Comparison of ENCODE assay signal across 18 cellular contexts in genomic region chrX:74529311-74529710, GRCh38.
DNase-seq lines count a peak whose midpoint lies in the region; TF ChIP-seq lines count a peak whose summit lies in the region.
"Had no signal": no experiment of that assay in that cellular context is flagged by ENCODE, and none has a peak within 500 bp of the region (broad histone marks: within the 10 kb centered on the region; RNA-seq: fewer than 3 reads in every experiment).

No MANE protein-coding gene starts in this region.

- peaks cover 7% of the 10 kb centered on the region for H3K9me3 Mint-ChIP-seq in osteocyte (ENCODE audit: unreplicated experiment)
- H3K9me3 Mint-ChIP-seq: CD4-positive, alpha-beta T cell; CD8-positive, alpha-beta T cell had no signal

- H3K9ac ChIP-seq in colonic mucosa (ENCODE audit: low read depth in 2 of 2, low read length in 2 of 2) = no peak overlapping the region
- H3K9ac ChIP-seq: BLaER1 treated with 17β-estradiol and CSF1 and Interleukin-3, amounts not matched to agents 10 nM and 100 nM had no signal

- peaks cover 2% of the 10 kb centered on the region for H3K4me1 Mint-ChIP-seq in osteocyte (ENCODE audit: unreplicated experiment)
- H3K4me1 Mint-ChIP-seq: B cell had no signal

- H3K36me3 Mint-ChIP-seq in osteocyte (ENCODE audit: unreplicated experiment) = peaks cover 4% of the 10 kb centered on the region
- H3K36me3 Mint-ChIP-seq: CD8-positive, alpha-beta T cell had no signal

- TF ChIP-seq CTCF in colonic mucosa (IDR thresholded peaks at IDR 0.05) (no peak), osteocyte (IDR thresholded peaks at IDR 0.05) (no peak)

- no peaks in the 10 kb centered on the region for H3K9me3 ChIP-seq in colonic mucosa
- H3K9me3 ChIP-seq: Caco-2 had no signal

- H3K27me3 Mint-ChIP-seq in osteocyte (ENCODE audit: unreplicated experiment) = no peaks in the 10 kb centered on the region
- H3K27me3 Mint-ChIP-seq: B cell; CD4-positive, alpha-beta T cell had no signal

- intact Hi-C loops in colonic mucosa (cut with DNase I) (no loop called here), cardiac septum (cut with DNase I) (no loop called here)

- H3K27me3 ChIP-seq in colonic mucosa = no peaks in the 10 kb centered on the region

- H3K36me3 ChIP-seq in colonic mucosa = no peaks in the 10 kb centered on the region

- DNase-seq in activated CD8-positive, alpha-beta memory T cell treated with anti-CD3 and anti-CD28 coated beads for 24 hours = peak; percentile 26
- no peak for DNase-seq in activated CD8-positive, alpha-beta memory T cell treated with anti-CD3 and anti-CD28 coated beads, Interleukin-2, amount 50 U/mL, for 48 hours
- peak; percentile 1 for DNase-seq in colonic mucosa
- peak; percentile 62 for DNase-seq in osteocyte (ENCODE audit: extremely low spot score, unreplicated experiment)
- no peak for DNase-seq in cardiac septum (ENCODE audit: low spot score)
- DNase-seq in AG08395 (ENCODE audit: low spot score) = no peak
- DNase-seq: 8988T; ACHN; AML-193; Caco-2; Calu3; CD4-positive, alpha-beta T cell; CD8-positive, alpha-beta T cell; DMS79 treated with DMSO at 0.1 percent for 48 hours; GF-D8 had no signal

- H3K4me3 ChIP-seq in colonic mucosa = no peak overlapping the region
- H3K4me3 ChIP-seq: BLaER1 treated with 17β-estradiol and CSF1 and Interleukin-3, amounts not matched to agents 10 nM and 100 nM had no signal

- no peak overlapping the region for H3K4me3 Mint-ChIP-seq in osteocyte (ENCODE audit: unreplicated experiment)
- H3K4me3 Mint-ChIP-seq: B cell; CD4-positive, alpha-beta T cell; CD8-positive, alpha-beta T cell had no signal

- no peak overlapping the region for H3K27ac ChIP-seq in colonic mucosa
- H3K27ac ChIP-seq: BLaER1 treated with 17β-estradiol and CSF1 and Interleukin-3, amounts not matched to agents 10 nM and 100 nM; C4-2B had no signal

- no peak overlapping the region for H3K27ac Mint-ChIP-seq in osteocyte (ENCODE audit: unreplicated experiment)
- H3K27ac Mint-ChIP-seq: B cell; CD4-positive, alpha-beta T cell; CD8-positive, alpha-beta T cell had no signal

- H3K4me1 ChIP-seq in colonic mucosa = no peaks in the 10 kb centered on the region
- H3K4me1 ChIP-seq: Caco-2 had no signal

Comparison
In these comparisons a context has a peak if more than half of its experiments do, and no peak if none do; other contexts are left out.
1. DNase-seq: peak in activated CD8-positive, alpha-beta memory T cell treated with anti-CD3 and anti-CD28 coated beads for 24 hours (single experiment), colonic mucosa (single experiment) and osteocyte (single experiment); none in activated CD8-positive, alpha-beta memory T cell treated with anti-CD3 and anti-CD28 coated beads, Interleukin-2, amount 50 U/mL, for 48 hours (single experiment), cardiac septum (single experiment) and AG08395 (single experiment).